Comparison of ENCODE assay signal across 17 cellular contexts in genomic region chr11:91394073-91394717, GRCh38.
DNase-seq lines count a peak whose midpoint lies in the region; ATAC-seq, FAIRE-seq and TF ChIP-seq lines count a peak whose summit lies in the region.
"Had no signal": no experiment of that assay in that cellular context is flagged by ENCODE, and none has a peak within 500 bp of the region (broad histone marks: within the 10 kb centered on the region; RNA-seq: fewer than 3 reads in every experiment).

No MANE protein-coding gene starts in this region.

- intact Hi-C loops in pancreas (cut with DNase I) (no loop called here), dorsolateral prefrontal cortex (cut with DNase I) (no loop called here)

- H3K4me3 ChIP-seq in pancreas: no peak overlapping the region
- no peak overlapping the region for H3K4me3 ChIP-seq in dorsolateral prefrontal cortex
- H3K4me3 ChIP-seq: BLaER1 treated with 17β-estradiol and CSF1 and Interleukin-3, amounts not matched to agents 10 nM and 100 nM; MG63 had no signal

- TF ChIP-seq CTCF in VCaP (conservative IDR thresholded peaks at IDR 0.05) (no peak), pancreas (IDR thresholded peaks at IDR 0.05) (no peak), dorsolateral prefrontal cortex (IDR thresholded peaks at IDR 0.05 in 54 of 56, conservative IDR thresholded peaks at IDR 0.05 in 2 of 56; ENCODE audit: low read depth in 1 of 56, partially characterized antibody in 56 of 56) (no peak)

- no peaks in the 10 kb centered on the region for H3K9me3 ChIP-seq in pancreas
- H3K9me3 ChIP-seq: BLaER1 treated with 17β-estradiol and CSF1 and Interleukin-3, amounts not matched to agents 10 nM and 100 nM; MG63 had no signal

- peaks cover 0 to 17% (median 8%) of the 10 kb centered on the region in 3 donors for H3K4me1 ChIP-seq in pancreas
- H3K4me1 ChIP-seq: BLaER1 treated with 17β-estradiol and CSF1 and Interleukin-3, amounts not matched to agents 10 nM and 100 nM had no signal

- H3K27ac ChIP-seq in VCaP: 0 out of 2 replicates have a peak overlapping the region, but pooled peaks have one; percentile 13
- peak overlapping the region in 2 of 4 donors; percentile 19 to 24 for H3K27ac ChIP-seq in pancreas
- H3K27ac ChIP-seq in dorsolateral prefrontal cortex: no peak overlapping the region
- H3K27ac ChIP-seq: BLaER1 treated with 17β-estradiol and CSF1 and Interleukin-3, amounts not matched to agents 10 nM and 100 nM had no signal

- DNase-seq in NCI-H2196 treated with DMSO at 0.1 percent for 48 hours (lab: John Stamatoyannopoulos, UW; ENCODE audit: unreplicated experiment): peak; percentile 4
- DNase-seq in NCI-H2196 (lab: John Stamatoyannopoulos, UW; ENCODE audit: unreplicated experiment): no peak
- DNase-seq in NCI-H2029 treated with DMSO at 0.1 percent for 48 hours (lab: John Stamatoyannopoulos, UW): peak; percentile 19
- DNase-seq in pancreas: no peak
- DNase-seq in dorsolateral prefrontal cortex: no peak
- no peak for DNase-seq in stimulated activated CD4-positive, alpha-beta T cell treated with anti-CD3 and anti-CD28 coated beads, Interleukin-1b, Interleukin-23, amount 100 ng/mL, for 48 hours
- no peak for DNase-seq in medulla oblongata (ENCODE audit: extremely low spot score)
- DNase-seq: 8988T; CD8-positive, alpha-beta memory T cell; GDM1; MG63; NCI-H1092 had no signal

- WGBS in pancreas, 2 donors: 37 to 43% methylated on average over 6 of the region's 6 CpGs

- H3K27me3 ChIP-seq in pancreas (no peaks in the 10 kb centered on the region), dorsolateral prefrontal cortex (no peaks in the 10 kb centered on the region)
- H3K27me3 ChIP-seq: BLaER1 treated with 17β-estradiol and CSF1 and Interleukin-3, amounts not matched to agents 10 nM and 100 nM; MG63 had no signal

- H3K36me3 ChIP-seq in pancreas: no peaks in the 10 kb centered on the region
- H3K36me3 ChIP-seq: BLaER1 treated with 17β-estradiol and CSF1 and Interleukin-3, amounts not matched to agents 10 nM and 100 nM; MG63 had no signal

- peak in 3 of 4 donors; percentile 5 to 55 (median 51) for ATAC-seq in pancreas

- no peak for FAIRE-seq in pancreas (lab: Jason Lieb, UNC)
- FAIRE-seq: GM12891, GM18507, H1 had no signal

Comparison
In these comparisons a context has a peak if more than half of its experiments do, and no peak if none do; other contexts are left out.
1. DNase-seq: peak in NCI-H2196 treated with DMSO at 0.1 percent for 48 hours (single experiment) and NCI-H2029 treated with DMSO at 0.1 percent for 48 hours (single experiment); none in NCI-H2196 (single experiment), pancreas (0 of 6), dorsolateral prefrontal cortex (0 of 10), stimulated activated CD4-positive, alpha-beta T cell treated with anti-CD3 and anti-CD28 coated beads, Interleukin-1b, Interleukin-23, amount 100 ng/mL, for 48 hours (single experiment) and medulla oblongata (single experiment).